29 cellular contexts compared by ENCODE assay signal in genomic region chr4:74751856-74752255, GRCh38. TPM values are rescaled to one million over a fixed set of nuclear protein-coding genes. Genes with fewer than 3 reads are reported as not detected.
"Had no signal": no experiment of that assay in that cellular context is flagged by ENCODE, and none has a peak within 500 bp of the region (broad histone marks: within the 10 kb centered on the region; RNA-seq: fewer than 3 reads in every experiment).

No MANE protein-coding gene starts in this region.

- H3K27ac ChIP-seq: brain microvascular endothelial cell, coronary artery, dorsolateral prefrontal cortex, esophagus muscularis mucosa, foreskin keratinocyte, gastrocnemius medialis, heart left ventricle had no signal

- H3K9me3 ChIP-seq: esophagus muscularis mucosa, gastrocnemius medialis, heart left ventricle had no signal

- H3K4me3 Mint-ChIP-seq: activated B cell treated with CpG ODN at 0.5 μM for 24 hours; activated CD8-positive, alpha-beta T cell treated with anti-CD3 and anti-CD28 coated beads for 36 hours; activated naive CD8-positive, alpha-beta T cell; activated T-cell treated with anti-CD3 and anti-CD28 coated beads, Interleukin-2, amount 50 U/mL, for 4 hours; activated T-helper 17 cell treated with anti-CD3 and anti-CD28 coated beads, Interleukin-2, amount 50 U/mL, for 72 hours; central memory CD8-positive, alpha-beta T cell; dendritic cell treated with granulocyte-macrophage colony-stimulating factor and Interleukin-4, amounts not matched to agents 40 ng/mL and 50 ng/mL, for 4 days had no signal

- H3K4me3 ChIP-seq: coronary artery, dorsolateral prefrontal cortex, esophagus muscularis mucosa, gastrocnemius medialis, heart left ventricle had no signal

- H3K4me1 Mint-ChIP-seq: activated B cell treated with CpG ODN at 0.5 μM for 24 hours; activated T-helper 17 cell treated with anti-CD3 and anti-CD28 coated beads, Interleukin-2, amount 50 U/mL, for 72 hours; central memory CD8-positive, alpha-beta T cell had no signal

- H3K9me3 Mint-ChIP-seq: activated B cell treated with CpG ODN at 0.5 μM for 24 hours; activated CD8-positive, alpha-beta T cell treated with anti-CD3 and anti-CD28 coated beads for 36 hours; activated T-cell treated with anti-CD3 and anti-CD28 coated beads, Interleukin-2, amount 50 U/mL, for 4 hours; activated T-helper 17 cell treated with anti-CD3 and anti-CD28 coated beads, Interleukin-2, amount 50 U/mL, for 72 hours; central memory CD8-positive, alpha-beta T cell; dendritic cell treated with granulocyte-macrophage colony-stimulating factor and Interleukin-4, amounts not matched to agents 40 ng/mL and 50 ng/mL, for 4 days had no signal

- H3K27me3 ChIP-seq: brain microvascular endothelial cell, esophagus muscularis mucosa, gastrocnemius medialis, heart left ventricle had no signal

- H3K27me3 Mint-ChIP-seq: central memory CD8-positive, alpha-beta T cell; dendritic cell treated with granulocyte-macrophage colony-stimulating factor and Interleukin-4, amounts not matched to agents 40 ng/mL and 50 ng/mL, for 4 days had no signal

- H3K36me3 Mint-ChIP-seq: activated naive CD8-positive, alpha-beta T cell had no signal

- H3K36me3 ChIP-seq: brain microvascular endothelial cell, gastrocnemius medialis, heart left ventricle had no signal

- H3K27ac Mint-ChIP-seq: activated B cell treated with CpG ODN at 0.5 μM for 24 hours; activated CD8-positive, alpha-beta T cell treated with anti-CD3 and anti-CD28 coated beads for 36 hours; activated naive CD8-positive, alpha-beta T cell; activated T-helper 17 cell treated with anti-CD3 and anti-CD28 coated beads, Interleukin-2, amount 50 U/mL, for 72 hours; dendritic cell treated with granulocyte-macrophage colony-stimulating factor and Interleukin-4, amounts not matched to agents 40 ng/mL and 50 ng/mL, for 4 days had no signal

- ATAC-seq: activated CD4-positive, CD25-positive, alpha-beta regulatory T cell treated with anti-CD3 and anti-CD28 coated beads, Interleukin-2, amount 50 U/mL, for 24 hours; activated CD8-positive, alpha-beta T cell treated with anti-CD3 and anti-CD28 coated beads for 36 hours; activated T-cell treated with anti-CD3 and anti-CD28 coated beads, Interleukin-2, amount 50 U/mL, for 4 hours; activated T-helper 17 cell treated with anti-CD3 and anti-CD28 coated beads, Interleukin-2, amount 50 U/mL, for 72 hours; foreskin keratinocyte; gastrocnemius medialis; heart left ventricle had no signal

- H3K4me1 ChIP-seq: foreskin keratinocyte, gastrocnemius medialis, heart left ventricle had no signal

- DNase-seq: activated B cell treated with CpG ODN at 0.5 μM for 24 hours; activated CD4-positive, alpha-beta T cell treated with anti-CD3 and anti-CD28 coated beads for 48 hours; activated CD4-positive, alpha-beta T cell treated with anti-CD3 and anti-CD28 coated beads, Interleukin-2, amount 50 U/mL, for 1 hour; activated CD4-positive, alpha-beta T cell treated with anti-CD3 and anti-CD28 coated beads, Interleukin-2, amount 50 U/mL, for 48 hours; activated CD8-positive, alpha-beta memory T cell treated with anti-CD3 and anti-CD28 coated beads for 24 hours; activated CD8-positive, alpha-beta T cell treated with anti-CD3 and anti-CD28 coated beads for 36 hours; activated effector memory CD4-positive, alpha-beta T cell treated with Interleukin-2 at 50 U/mL for 16 hours; activated gamma-delta T cell treated with Interleukin-2 at 50 U/mL for 16 hours; activated naive CD4-positive, alpha-beta T cell treated with anti-CD3 and anti-CD28 coated beads, Interleukin-2, amount 50 U/mL, for 16 hours; activated naive CD4-positive, alpha-beta T cell treated with Interleukin-2 at 50 U/mL for 16 hours; activated T-cell treated with anti-CD3 and anti-CD28 coated beads, Interleukin-2, amount 50 U/mL, for 4 hours; amniotic stem cell; anterior cingulate cortex; brain microvascular endothelial cell; dorsolateral prefrontal cortex; effector memory CD4-positive, alpha-beta T cell; erythroblast; foreskin keratinocyte; gastrocnemius medialis; glutamatergic neuron; heart left ventricle; T-helper 2 cell had no signal

RNA-seq across cellular contexts. Expression of gene BTC, which starts 42.5 kb away (rescaled TPM):
- total RNA-seq: activated B cell treated with CpG ODN at 0.5 μM for 24 hours; activated CD8-positive, alpha-beta T cell treated with anti-CD3 and anti-CD28 coated beads for 36 hours; activated T-cell treated with anti-CD3 and anti-CD28 coated beads, Interleukin-2, amount 50 U/mL, for 4 hours; activated T-helper 17 cell treated with anti-CD3 and anti-CD28 coated beads, Interleukin-2, amount 50 U/mL, for 72 hours had no signal
